Comparison of ENCODE assay signal across 17 cellular contexts in the genomic region with DNA sequence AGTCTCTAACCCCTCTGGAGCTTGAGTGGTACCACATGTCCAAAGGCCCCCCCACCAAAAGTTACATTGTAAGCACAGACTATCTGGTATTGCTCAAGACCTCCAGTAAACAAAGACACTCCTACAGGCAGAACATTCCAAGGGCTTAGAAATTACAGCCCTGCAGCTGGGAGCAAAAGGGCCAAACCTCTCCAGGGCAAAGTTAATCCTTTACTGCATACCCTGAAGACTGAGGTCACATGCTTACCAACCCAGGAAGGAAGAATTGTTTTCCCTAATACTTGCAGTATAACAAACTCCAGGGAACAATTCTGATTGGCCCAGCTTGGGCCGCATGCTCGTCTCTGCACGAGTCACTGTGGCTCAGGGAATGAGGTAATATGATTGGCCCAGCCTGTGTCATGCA.
DNase-seq lines count a peak whose midpoint lies in the region; ATAC-seq and TF ChIP-seq lines count a peak whose summit lies in the region.
"Had no signal": no experiment of that assay in that cellular context is flagged by ENCODE, and none has a peak within 500 bp of the region (broad histone marks: within the 10 kb centered on the region; RNA-seq: fewer than 3 reads in every experiment).

No MANE protein-coding gene starts in this region.

- no peak overlapping the region for H3K18ac ChIP-seq in trophoblast cell (ENCODE audit: low read length)

- no peak overlapping the region for H3K23ac ChIP-seq in trophoblast cell (ENCODE audit: low read length)

- no peaks in the 10 kb centered on the region for H3K4me1 Mint-ChIP-seq in activated T-cell treated with anti-CD3 and anti-CD28 coated beads, Interleukin-2, amount 50 U/mL, for 72 hours (ENCODE audit: low read depth)

- no CpG with 5 or more reads among the region's 3 CpGs for WGBS in trophoblast cell (ENCODE audit: extremely low coverage, insufficient coverage, insufficient read length)

- H3K27ac ChIP-seq in trophoblast cell (ENCODE audit: low read depth, low read length): peak overlapping the region; percentile 33

- peak overlapping the region; percentile 70 for H4K91ac ChIP-seq in trophoblast cell (ENCODE audit: low read depth, low read length)

- no peaks in the 10 kb centered on the region for H3K79me1 ChIP-seq in trophoblast cell (ENCODE audit: low read length)

- peaks cover 0 to 2% of the 10 kb centered on the region in 2 experiments for H3K4me1 ChIP-seq in trophoblast cell (ENCODE audit: control insufficient read depth in 1 of 2, insufficient read depth in 2 of 2, low read length in 2 of 2)

- H3K27ac Mint-ChIP-seq in activated T-cell treated with anti-CD3 and anti-CD28 coated beads, Interleukin-2, amount 50 U/mL, for 72 hours: no peak overlapping the region
- H3K27ac Mint-ChIP-seq: activated CD8-positive, alpha-beta T cell treated with anti-CD3 and anti-CD28 coated beads for 36 hours; CD4-positive, alpha-beta T cell; H9; naive B cell; type B pancreatic cell had no signal

- H3K14ac ChIP-seq in trophoblast cell (ENCODE audit: low read length): no peak overlapping the region

- H2BK12ac ChIP-seq in trophoblast cell (ENCODE audit: low read length): no peak overlapping the region

- H3K9ac ChIP-seq in trophoblast cell (ENCODE audit: low read length): no peak overlapping the region

- H3K9me3 Mint-ChIP-seq in activated T-cell treated with anti-CD3 and anti-CD28 coated beads, Interleukin-2, amount 50 U/mL, for 72 hours: peaks cover 0 to 1% of the 10 kb centered on the region in 2 donors
- H3K9me3 Mint-ChIP-seq: activated CD8-positive, alpha-beta T cell treated with anti-CD3 and anti-CD28 coated beads for 36 hours; CD4-positive, alpha-beta T cell had no signal

- no peaks in the 10 kb centered on the region for H3K36me3 Mint-ChIP-seq in activated T-cell treated with anti-CD3 and anti-CD28 coated beads, Interleukin-2, amount 50 U/mL, for 72 hours (ENCODE audit: insufficient read depth in 2 of 2)
- H3K36me3 Mint-ChIP-seq: naive B cell, type B pancreatic cell had no signal

- no peaks in the 10 kb centered on the region for H3K9me3 ChIP-seq in MG63
- H3K9me3 ChIP-seq in trophoblast cell (ENCODE audit: insufficient read depth, low read depth, low read length): peaks cover 2% of the 10 kb centered on the region

- no peaks in the 10 kb centered on the region for H3K79me2 ChIP-seq in trophoblast cell (ENCODE audit: control insufficient read depth, insufficient read depth, low read length, poor library complexity)

- H3K36me3 ChIP-seq in MG63 (no peaks in the 10 kb centered on the region), trophoblast cell (ENCODE audit: control insufficient read depth in 1 of 2, insufficient read depth in 2 of 2, low read length in 2 of 2) (no peaks in the 10 kb centered on the region)

- no peak overlapping the region for H4K12ac ChIP-seq in trophoblast cell (ENCODE audit: low read depth, low read length)

- no peak for ATAC-seq in activated T-cell treated with anti-CD3 and anti-CD28 coated beads, Interleukin-2, amount 50 U/mL, for 72 hours (replicated peaks in 1 of 2)
- ATAC-seq: activated CD8-positive, alpha-beta T cell treated with anti-CD3 and anti-CD28 coated beads for 36 hours had no signal

- H2AK5ac ChIP-seq in trophoblast cell (ENCODE audit: low read length): no peak overlapping the region

- H3K4me3 Mint-ChIP-seq in activated T-cell treated with anti-CD3 and anti-CD28 coated beads, Interleukin-2, amount 50 U/mL, for 72 hours: no peak overlapping the region
- H3K4me3 Mint-ChIP-seq: activated CD8-positive, alpha-beta T cell treated with anti-CD3 and anti-CD28 coated beads for 36 hours; CD4-positive, alpha-beta T cell; H9; naive B cell; type B pancreatic cell had no signal

- H2BK120ac ChIP-seq in trophoblast cell (ENCODE audit: insufficient read depth, low read length, poor library complexity): no peak overlapping the region

- no peaks in the 10 kb centered on the region for H3K27me3 ChIP-seq in MG63
- no peaks in the 10 kb centered on the region for H3K27me3 ChIP-seq in trophoblast cell (ENCODE audit: insufficient read depth, low read length)

- no peak overlapping the region for H4K8ac ChIP-seq in trophoblast cell (ENCODE audit: low read depth, low read length)

- peaks cover 21% of the 10 kb centered on the region for H3K27me3 Mint-ChIP-seq in activated T-cell treated with anti-CD3 and anti-CD28 coated beads, Interleukin-2, amount 50 U/mL, for 72 hours (ENCODE audit: low read depth)
- H3K27me3 Mint-ChIP-seq: naive B cell, type B pancreatic cell had no signal

- H2AFZ ChIP-seq in trophoblast cell (ENCODE audit: insufficient read depth, low read length, poor library complexity): no peak overlapping the region

- no peak overlapping the region for H3K4ac ChIP-seq in trophoblast cell (ENCODE audit: low read depth, low read length)

- H3K4me3 ChIP-seq in MG63 (no peak overlapping the region), fibroblast of the aortic adventitia (ENCODE audit: low read depth, low read length) (no peak overlapping the region), trophoblast cell (ENCODE audit: low read depth, low read length) (no peak overlapping the region)

- peak; percentile 83 for DNase-seq in ELF-1 (ENCODE audit: low read depth, low spot score)
- DNase-seq in MG63: peak; percentile 13
- DNase-seq in fibroblast of the aortic adventitia (ENCODE audit: low read depth): peak; percentile 31
- peak; percentile 73 to 82 for DNase-seq in trophoblast cell
- no peak for DNase-seq in activated T-cell treated with anti-CD3 and anti-CD28 coated beads, Interleukin-2, amount 50 U/mL, for 72 hours
- no peak for DNase-seq in activated effector memory CD4-positive, alpha-beta T cell treated with Interleukin-2 at 50 U/mL for 16 hours
- DNase-seq in activated T-cell treated with anti-CD3 and anti-CD28 coated beads, Interleukin-2, amount 50 U/mL, for 1 hour: no peak
- DNase-seq: activated CD8-positive, alpha-beta T cell treated with anti-CD3 and anti-CD28 coated beads for 36 hours; CD4-positive, alpha-beta T cell; effector CD4-positive, alpha-beta T cell; glutamatergic neuron; H9; kidney glomerular epithelial cell; naive B cell; NK-92 treated with Interleukin-12 subunit alpha and Interleukin-12 subunit beta, amount 100 ng/mL, for 24 hours; stimulated activated CD4-positive, alpha-beta T cell treated with anti-CD3 and anti-CD28 coated beads, Interleukin-2, amount 100 ng/mL, for 48 hours had no signal

- H3K4me2 ChIP-seq in trophoblast cell (ENCODE audit: low read length): no peak overlapping the region

- no peak for TF ChIP-seq CTCF in fibroblast of the aortic adventitia (IDR thresholded peaks at IDR 0.05; ENCODE audit: insufficient read depth, low read length)

- H2BK5ac ChIP-seq in trophoblast cell (ENCODE audit: low read depth, low read length, poor library complexity): peak overlapping the region; percentile 16

Comparison
In these comparisons a context has a peak if more than half of its experiments do, and no peak if none do; other contexts are left out.
1. DNase-seq: peak in ELF-1 (single experiment), MG63 (single experiment), fibroblast of the aortic adventitia (single experiment) and trophoblast cell (2 of 2); none in activated T-cell treated with anti-CD3 and anti-CD28 coated beads, Interleukin-2, amount 50 U/mL, for 72 hours (0 of 2), activated effector memory CD4-positive, alpha-beta T cell treated with Interleukin-2 at 50 U/mL for 16 hours (single experiment) and activated T-cell treated with anti-CD3 and anti-CD28 coated beads, Interleukin-2, amount 50 U/mL, for 1 hour (single experiment).